In genomic region chr9:4815381-4815956, GRCh38 we compare ENCODE assay signal across 1 cellular context.
TF ChIP-seq lines count a peak whose summit lies in the region.

No MANE protein-coding gene starts in this region.

TF ChIP-seq in GM23338, 12 proteins besides CTCF, POLR2A, EP300 and RAD21:
- TF ChIP-seq, protein P1, sequence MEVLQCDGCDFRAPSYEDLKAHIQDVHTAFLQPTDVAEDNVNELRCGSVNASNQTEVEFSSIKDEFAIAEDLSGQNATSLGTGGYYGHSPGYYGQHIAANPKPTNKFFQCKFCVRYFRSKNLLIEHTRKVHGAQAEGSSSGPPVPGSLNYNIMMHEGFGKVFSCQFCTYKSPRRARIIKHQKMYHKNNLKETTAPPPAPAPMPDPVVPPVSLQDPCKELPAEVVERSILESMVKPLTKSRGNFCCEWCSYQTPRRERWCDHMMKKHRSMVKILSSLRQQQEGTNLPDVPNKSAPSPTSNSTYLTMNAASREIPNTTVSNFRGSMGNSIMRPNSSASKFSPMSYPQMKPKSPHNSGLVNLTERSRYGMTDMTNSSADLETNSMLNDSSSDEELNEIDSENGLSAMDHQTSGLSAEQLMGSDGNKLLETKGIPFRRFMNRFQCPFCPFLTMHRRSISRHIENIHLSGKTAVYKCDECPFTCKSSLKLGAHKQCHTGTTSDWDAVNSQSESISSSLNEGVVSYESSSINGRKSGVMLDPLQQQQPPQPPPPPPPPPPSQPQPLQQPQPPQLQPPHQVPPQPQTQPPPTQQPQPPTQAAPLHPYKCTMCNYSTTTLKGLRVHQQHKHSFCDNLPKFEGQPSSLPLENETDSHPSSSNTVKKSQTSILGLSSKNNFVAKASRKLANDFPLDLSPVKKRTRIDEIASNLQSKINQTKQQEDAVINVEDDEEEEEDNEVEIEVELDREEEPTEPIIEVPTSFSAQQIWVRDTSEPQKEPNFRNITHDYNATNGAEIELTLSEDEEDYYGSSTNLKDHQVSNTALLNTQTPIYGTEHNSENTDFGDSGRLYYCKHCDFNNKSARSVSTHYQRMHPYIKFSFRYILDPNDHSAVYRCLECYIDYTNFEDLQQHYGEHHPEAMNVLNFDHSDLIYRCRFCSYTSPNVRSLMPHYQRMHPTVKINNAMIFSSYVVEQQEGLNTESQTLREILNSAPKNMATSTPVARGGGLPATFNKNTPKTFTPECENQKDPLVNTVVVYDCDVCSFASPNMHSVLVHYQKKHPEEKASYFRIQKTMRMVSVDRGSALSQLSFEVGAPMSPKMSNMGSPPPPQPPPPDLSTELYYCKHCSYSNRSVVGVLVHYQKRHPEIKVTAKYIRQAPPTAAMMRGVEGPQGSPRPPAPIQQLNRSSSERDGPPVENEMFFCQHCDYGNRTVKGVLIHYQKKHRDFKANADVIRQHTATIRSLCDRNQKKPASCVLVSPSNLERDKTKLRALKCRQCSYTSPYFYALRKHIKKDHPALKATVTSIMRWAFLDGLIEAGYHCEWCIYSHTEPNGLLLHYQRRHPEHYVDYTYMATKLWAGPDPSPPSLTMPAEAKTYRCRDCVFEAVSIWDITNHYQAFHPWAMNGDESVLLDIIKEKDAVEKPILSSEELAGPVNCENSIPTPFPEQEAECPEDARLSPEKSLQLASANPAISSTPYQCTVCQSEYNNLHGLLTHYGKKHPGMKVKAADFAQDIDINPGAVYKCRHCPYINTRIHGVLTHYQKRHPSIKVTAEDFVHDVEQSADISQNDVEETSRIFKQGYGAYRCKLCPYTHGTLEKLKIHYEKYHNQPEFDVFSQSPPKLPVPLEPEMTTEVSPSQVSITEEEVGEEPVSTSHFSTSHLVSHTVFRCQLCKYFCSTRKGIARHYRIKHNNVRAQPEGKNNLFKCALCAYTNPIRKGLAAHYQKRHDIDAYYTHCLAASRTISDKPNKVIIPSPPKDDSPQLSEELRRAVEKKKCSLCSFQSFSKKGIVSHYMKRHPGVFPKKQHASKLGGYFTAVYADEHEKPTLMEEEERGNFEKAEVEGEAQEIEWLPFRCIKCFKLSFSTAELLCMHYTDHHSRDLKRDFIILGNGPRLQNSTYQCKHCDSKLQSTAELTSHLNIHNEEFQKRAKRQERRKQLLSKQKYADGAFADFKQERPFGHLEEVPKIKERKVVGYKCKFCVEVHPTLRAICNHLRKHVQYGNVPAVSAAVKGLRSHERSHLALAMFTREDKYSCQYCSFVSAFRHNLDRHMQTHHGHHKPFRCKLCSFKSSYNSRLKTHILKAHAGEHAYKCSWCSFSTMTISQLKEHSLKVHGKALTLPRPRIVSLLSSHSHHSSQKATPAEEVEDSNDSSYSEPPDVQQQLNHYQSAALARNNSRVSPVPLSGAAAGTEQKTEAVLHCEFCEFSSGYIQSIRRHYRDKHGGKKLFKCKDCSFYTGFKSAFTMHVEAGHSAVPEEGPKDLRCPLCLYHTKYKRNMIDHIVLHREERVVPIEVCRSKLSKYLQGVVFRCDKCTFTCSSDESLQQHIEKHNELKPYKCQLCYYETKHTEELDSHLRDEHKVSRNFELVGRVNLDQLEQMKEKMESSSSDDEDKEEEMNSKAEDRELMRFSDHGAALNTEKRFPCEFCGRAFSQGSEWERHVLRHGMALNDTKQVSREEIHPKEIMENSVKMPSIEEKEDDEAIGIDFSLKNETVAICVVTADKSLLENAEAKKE (CRISPR knock-in tag; IDR thresholded peaks at IDR 0.05): no peak
- TF ChIP-seq CREB1 (CRISPR knock-in tag; IDR thresholded peaks at IDR 0.05; ENCODE audit: low read depth) (no peak), ZNF114 (CRISPR knock-in tag; IDR thresholded peaks at IDR 0.05) (no peak)
- TF ChIP-seq, protein P2, sequence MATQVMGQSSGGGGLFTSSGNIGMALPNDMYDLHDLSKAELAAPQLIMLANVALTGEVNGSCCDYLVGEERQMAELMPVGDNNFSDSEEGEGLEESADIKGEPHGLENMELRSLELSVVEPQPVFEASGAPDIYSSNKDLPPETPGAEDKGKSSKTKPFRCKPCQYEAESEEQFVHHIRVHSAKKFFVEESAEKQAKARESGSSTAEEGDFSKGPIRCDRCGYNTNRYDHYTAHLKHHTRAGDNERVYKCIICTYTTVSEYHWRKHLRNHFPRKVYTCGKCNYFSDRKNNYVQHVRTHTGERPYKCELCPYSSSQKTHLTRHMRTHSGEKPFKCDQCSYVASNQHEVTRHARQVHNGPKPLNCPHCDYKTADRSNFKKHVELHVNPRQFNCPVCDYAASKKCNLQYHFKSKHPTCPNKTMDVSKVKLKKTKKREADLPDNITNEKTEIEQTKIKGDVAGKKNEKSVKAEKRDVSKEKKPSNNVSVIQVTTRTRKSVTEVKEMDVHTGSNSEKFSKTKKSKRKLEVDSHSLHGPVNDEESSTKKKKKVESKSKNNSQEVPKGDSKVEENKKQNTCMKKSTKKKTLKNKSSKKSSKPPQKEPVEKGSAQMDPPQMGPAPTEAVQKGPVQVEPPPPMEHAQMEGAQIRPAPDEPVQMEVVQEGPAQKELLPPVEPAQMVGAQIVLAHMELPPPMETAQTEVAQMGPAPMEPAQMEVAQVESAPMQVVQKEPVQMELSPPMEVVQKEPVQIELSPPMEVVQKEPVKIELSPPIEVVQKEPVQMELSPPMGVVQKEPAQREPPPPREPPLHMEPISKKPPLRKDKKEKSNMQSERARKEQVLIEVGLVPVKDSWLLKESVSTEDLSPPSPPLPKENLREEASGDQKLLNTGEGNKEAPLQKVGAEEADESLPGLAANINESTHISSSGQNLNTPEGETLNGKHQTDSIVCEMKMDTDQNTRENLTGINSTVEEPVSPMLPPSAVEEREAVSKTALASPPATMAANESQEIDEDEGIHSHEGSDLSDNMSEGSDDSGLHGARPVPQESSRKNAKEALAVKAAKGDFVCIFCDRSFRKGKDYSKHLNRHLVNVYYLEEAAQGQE (IDR thresholded peaks at IDR 0.05; ENCODE audit: unreplicated experiment): no peak
